19 cellular contexts compared by ENCODE assay signal in genomic region chr12:912466-913235, GRCh38.
"Had no signal": no experiment of that assay in that cellular context is flagged by ENCODE, and none has a peak within 500 bp of the region (broad histone marks: within the 10 kb centered on the region; RNA-seq: fewer than 3 reads in every experiment).

No MANE protein-coding gene starts in this region.

- H3K36me3 ChIP-seq: ovary had no signal

- H3K4me3 ChIP-seq: hepatocyte, lung, ovary, sigmoid colon, spleen, upper lobe of right lung had no signal

- H3K27ac Mint-ChIP-seq: activated CD8-positive, alpha-beta T cell treated with anti-CD3 and anti-CD28 coated beads, Interleukin-2, amount 10 ng/mL, durations not matched to agents 7 days and 5 days; activated naive CD8-positive, alpha-beta T cell treated with anti-CD3 and anti-CD28 coated beads, Interleukin-2, amount 10 ng/mL, durations not matched to agents 7 days and 5 days had no signal

- H3K9me3 Mint-ChIP-seq: activated B cell treated with CpG ODN at 0.5 μM for 24 hours; activated naive CD8-positive, alpha-beta T cell treated with anti-CD3 and anti-CD28 coated beads, Interleukin-2, amount 10 ng/mL, durations not matched to agents 7 days and 5 days; neural crest cell; stimulated activated naive CD8-positive, alpha-beta T cell treated with anti-CD3 and anti-CD28 coated beads, Interleukin-15, amount 100 ng/mL, for 72 hours had no signal

- FAIRE-seq: TTC549 had no signal

- H3K27me3 Mint-ChIP-seq: activated B cell treated with CpG ODN at 0.5 μM for 24 hours; activated naive CD8-positive, alpha-beta T cell treated with anti-CD3 and anti-CD28 coated beads, Interleukin-2, amount 10 ng/mL, durations not matched to agents 7 days and 5 days; stimulated activated naive CD8-positive, alpha-beta T cell treated with anti-CD3 and anti-CD28 coated beads, Interleukin-15, amount 100 ng/mL, for 72 hours had no signal

- H3K9me3 ChIP-seq: ovary, sigmoid colon, spleen, upper lobe of right lung had no signal

- DNase-seq: activated B cell treated with CpG ODN at 0.5 μM for 24 hours; activated CD4-positive, alpha-beta T cell treated with anti-CD3 and anti-CD28 coated beads for 48 hours; activated CD8-positive, alpha-beta memory T cell treated with anti-CD3 and anti-CD28 coated beads, Interleukin-2, amount 50 U/mL, for 4 hours; activated CD8-positive, alpha-beta T cell treated with anti-CD3 and anti-CD28 coated beads, Interleukin-2, amount 10 ng/mL, durations not matched to agents 7 days and 5 days; activated naive CD8-positive, alpha-beta T cell treated with anti-CD3 and anti-CD28 coated beads, Interleukin-2, amount 10 ng/mL, durations not matched to agents 7 days and 5 days; anterior cingulate cortex; dermis blood vessel endothelial cell; islet precursor cell; midbrain; ovary; sigmoid colon; spleen; stimulated activated naive CD8-positive, alpha-beta T cell treated with anti-CD3 and anti-CD28 coated beads, Interleukin-15, amount 100 ng/mL, for 72 hours; T-helper 2 cell; upper lobe of right lung had no signal

- H3K4me2 ChIP-seq: hepatocyte had no signal

- H3K4me3 Mint-ChIP-seq: activated B cell treated with CpG ODN at 0.5 μM for 24 hours; activated CD8-positive, alpha-beta T cell treated with anti-CD3 and anti-CD28 coated beads, Interleukin-2, amount 10 ng/mL, durations not matched to agents 7 days and 5 days; activated naive CD8-positive, alpha-beta T cell treated with anti-CD3 and anti-CD28 coated beads, Interleukin-2, amount 10 ng/mL, durations not matched to agents 7 days and 5 days; neural crest cell; stimulated activated naive CD8-positive, alpha-beta T cell treated with anti-CD3 and anti-CD28 coated beads, Interleukin-15, amount 100 ng/mL, for 72 hours had no signal

- H3K79me2 ChIP-seq: hepatocyte had no signal

- H3K4me1 Mint-ChIP-seq: neural crest cell had no signal

- H3K4me1 ChIP-seq: sigmoid colon, upper lobe of right lung had no signal

- H3K27ac ChIP-seq: hepatocyte, ovary, upper lobe of right lung had no signal

- H2AFZ ChIP-seq: hepatocyte had no signal

- H3K27me3 ChIP-seq: hepatocyte, ovary, sigmoid colon, spleen, upper lobe of right lung had no signal

- ATAC-seq: activated CD8-positive, alpha-beta T cell treated with anti-CD3 and anti-CD28 coated beads, Interleukin-2, amount 10 ng/mL, durations not matched to agents 7 days and 5 days; stimulated activated naive CD8-positive, alpha-beta T cell treated with anti-CD3 and anti-CD28 coated beads, Interleukin-15, amount 100 ng/mL, for 72 hours; upper lobe of right lung had no signal
